19 cellular contexts compared by ENCODE assay signal in genomic region chr6:166412911-166413384, GRCh38. TPM values are rescaled to one million over a fixed set of nuclear protein-coding genes. Genes with fewer than 3 reads are reported as not detected.
A peak's percentile ranks its signal among the peaks of the same experiment; 100 is the strongest.
DNase-seq lines count a peak whose midpoint lies in the region; ATAC-seq, FAIRE-seq and TF ChIP-seq lines count a peak whose summit lies in the region.
"Had no signal": no experiment of that assay in that cellular context is flagged by ENCODE, and none has a peak within 500 bp of the region (broad histone marks: within the 10 kb centered on the region; RNA-seq: fewer than 3 reads in every experiment).

No MANE protein-coding gene starts in this region.

- in situ Hi-C loops in K562 (cut with MboI) = no loop called here

- no peak for DNase-seq in activated naive CD8-positive, alpha-beta T cell treated with anti-CD3 and anti-CD28 coated beads for 36 hours
- DNase-seq in CD8-positive, alpha-beta T cell = no peak
- peak in 1 of 4 experiments; percentile 30 for DNase-seq in K562 (ENCODE audit: extremely low read depth in 1 of 4, low spot score in 3 of 4)
- peak; percentile 20 for DNase-seq in small intestine
- no peak for DNase-seq in retina
- no peak for DNase-seq in foreskin fibroblast
- DNase-seq: AML-193, DMS79, H7, HFFc6, NCI-H1417 treated with DMSO at 0.1 percent for 48 hours, NCI-H187 treated with DMSO at 0.1 percent for 48 hours, NCI-H2227 treated with DMSO at 0.1 percent for 48 hours, NCI-H510A treated with DMSO at 0.1 percent for 48 hours, NCI-H774, SHP77 treated with DMSO at 0.1 percent for 48 hours, SK-N-SH had no signal

- WGBS in K562 (ENCODE audit: insufficient coverage, low coverage, missing lambda C conversion rate) = 4% methylated on average over 13 of the region's 13 CpGs
- 71 to 81% (median 75%) methylated on average over 13 of the region's 13 CpGs for WGBS in small intestine, 3 donors

- H3K4me3 Mint-ChIP-seq in activated naive CD8-positive, alpha-beta T cell = no peak overlapping the region
- no peak overlapping the region for H3K4me3 Mint-ChIP-seq in activated naive CD8-positive, alpha-beta T cell treated with anti-CD3 and anti-CD28 coated beads for 36 hours
- peak overlapping the region; percentile 47 for H3K4me3 Mint-ChIP-seq in CD8-positive, alpha-beta T cell
- H3K4me3 Mint-ChIP-seq: HFFc6 had no signal

- TF ChIP-seq RAD21 in K562 (CRISPR knock-in tag; conservative IDR thresholded peaks at IDR 0.05 in 1 of 2, IDR thresholded peaks at IDR 0.05 in 1 of 2) = no peak

- FAIRE-seq in K562 (lab: Jason Lieb, UNC) (no peak), small intestine (lab: Jason Lieb, UNC) (no peak)
- FAIRE-seq: D721Med had no signal

- H3K27ac Mint-ChIP-seq in activated naive CD8-positive, alpha-beta T cell = peak overlapping the region; percentile 34
- H3K27ac Mint-ChIP-seq in activated naive CD8-positive, alpha-beta T cell treated with anti-CD3 and anti-CD28 coated beads for 36 hours = no peak overlapping the region
- H3K27ac Mint-ChIP-seq in CD8-positive, alpha-beta T cell = peak overlapping the region; percentile 87
- H3K27ac Mint-ChIP-seq: HFFc6 had no signal

- TF ChIP-seq EP300 in K562 (IDR thresholded peaks at IDR 0.05; ENCODE audit: low read length) = no peak

- H3K79me2 ChIP-seq in K562 (ENCODE audit: control insufficient read depth, insufficient read depth, low read length) = no peaks in the 10 kb centered on the region

- no peak overlapping the region for H3K27ac ChIP-seq in CD8-positive, alpha-beta T cell (ENCODE audit: low read depth, low read length)
- H3K27ac ChIP-seq in K562 (ENCODE audit: extremely low read depth, low read depth, low read length) (no peak overlapping the region), small intestine (ENCODE audit: low read depth in 1 of 2, low read length in 1 of 2) (no peak overlapping the region)

- no peaks in the 10 kb centered on the region for H3K36me3 ChIP-seq in CD8-positive, alpha-beta T cell (ENCODE audit: insufficient read depth, low read length)
- H3K36me3 ChIP-seq in K562 (ENCODE audit: control insufficient read depth, insufficient read depth, low read length) (no peaks in the 10 kb centered on the region), small intestine (ENCODE audit: control insufficient read depth in 2 of 2, insufficient read depth in 2 of 2, low read length in 2 of 2) (no peaks in the 10 kb centered on the region)

- intact Hi-C loops in CD8-positive, alpha-beta T cell (cut with DNase I, micrococcal nuclease) = loop anchor here in 1 of 2 experiments (10.0 kb wide), 1 partner anchor 542 kb away; the partner anchor contains the start of gene RNASET2
- intact Hi-C loops in K562 (cut with micrococcal nuclease) = no loop called here

- H3K9me3 ChIP-seq in CD8-positive, alpha-beta T cell (ENCODE audit: low read length) = no peaks in the 10 kb centered on the region
- H3K9me3 ChIP-seq in K562 (replicated peaks; ENCODE audit: control insufficient read depth, insufficient read depth, low read depth, low read length) (no peaks in the 10 kb centered on the region), small intestine (ENCODE audit: control insufficient read depth, low read depth) (no peaks in the 10 kb centered on the region)
- H3K9me3 ChIP-seq: SK-N-SH had no signal

- no peak overlapping the region for H3K4me2 ChIP-seq in K562 (ENCODE audit: insufficient read depth, low read length)
- H3K4me2 ChIP-seq: SK-N-SH had no signal

- no TSS peak for BruUV-seq in K562 (replicated peaks; lab: Mats Ljungman, UMichigan)

- peaks cover 77% of the 10 kb centered on the region for H3K4me1 ChIP-seq in CD8-positive, alpha-beta T cell (ENCODE audit: insufficient read depth, low read length)
- H3K4me1 ChIP-seq in K562 (replicated peaks in 1 of 2; ENCODE audit: control insufficient read depth in 2 of 2, insufficient read depth in 2 of 2, low read length in 2 of 2) (peaks cover 0 to 11% of the 10 kb centered on the region in 2 experiments; a peak in 1 of 5 replicates), small intestine (ENCODE audit: control insufficient read depth in 2 of 2, insufficient read depth in 1 of 2, low read depth in 1 of 2, low read length in 1 of 2) (no peaks in the 10 kb centered on the region)

- H3K9ac ChIP-seq in K562 (ENCODE audit: insufficient read depth in 1 of 2, low read depth in 2 of 2, low read length in 2 of 2) = no peak overlapping the region
- H3K9ac ChIP-seq: SK-N-SH had no signal

- ATAC-seq in CD8-positive, alpha-beta T cell = no peak
- peak; percentile 83 for ATAC-seq in K562

- H3K9me3 Mint-ChIP-seq in activated naive CD8-positive, alpha-beta T cell (ENCODE audit: low read depth) = no peaks in the 10 kb centered on the region
- peaks cover 14% of the 10 kb centered on the region for H3K9me3 Mint-ChIP-seq in activated naive CD8-positive, alpha-beta T cell treated with anti-CD3 and anti-CD28 coated beads for 36 hours
- peaks cover 7% of the 10 kb centered on the region for H3K9me3 Mint-ChIP-seq in CD8-positive, alpha-beta T cell

- no peak for TF ChIP-seq CTCF in CD8-positive, alpha-beta T cell (IDR thresholded peaks at IDR 0.05)
- TF ChIP-seq CTCF in K562 (IDR thresholded peaks at IDR 0.05 in 2 of 3, conservative IDR thresholded peaks at IDR 0.05 in 1 of 3; ENCODE audit: insufficient read depth in 2 of 3, low read depth in 1 of 3, low read length in 3 of 3) = peak; percentile 30 to 38 (median 35); a peak in 3 of 6 replicates
- TF ChIP-seq CTCF in foreskin fibroblast (IDR thresholded peaks at IDR 0.05; ENCODE audit: low read depth, low read length) = no peak

- no peak overlapping the region for H3K4me3 ChIP-seq in CD8-positive, alpha-beta T cell (ENCODE audit: low read depth, low read length)
- H3K4me3 ChIP-seq in K562 (no peak overlapping the region), small intestine (ENCODE audit: low read depth in 1 of 2, low read length in 2 of 2) (no peak overlapping the region), foreskin fibroblast (ENCODE audit: low read depth in 1 of 2, low read length in 2 of 2) (no peak overlapping the region)

- POLR2A ChIA-PET in CD8-positive, alpha-beta T cell (lab: Charles Lee) = no interaction called here
- POLR2A ChIA-PET in K562 (lab: Yijun Ruan, JAX) = interaction anchor here (0.5 to 0.6 kb wide), 2 partner anchors 11 to 111 kb away, joined by 3 read pairs; no protein-coding TSS in a partner anchor

- TF ChIP-seq POLR2A in K562 (conservative IDR thresholded peaks at IDR 0.05) = no peak

- H3K4me1 Mint-ChIP-seq in activated naive CD8-positive, alpha-beta T cell (ENCODE audit: low read depth) = peaks cover 77% of the 10 kb centered on the region
- peaks cover 65% of the 10 kb centered on the region for H3K4me1 Mint-ChIP-seq in activated naive CD8-positive, alpha-beta T cell treated with anti-CD3 and anti-CD28 coated beads for 36 hours
- H3K4me1 Mint-ChIP-seq in CD8-positive, alpha-beta T cell (ENCODE audit: low read depth) = peaks cover 86% of the 10 kb centered on the region

- H2AFZ ChIP-seq in K562 (ENCODE audit: low read depth, low read length) = no peak overlapping the region

- H3K36me3 Mint-ChIP-seq in activated naive CD8-positive, alpha-beta T cell = peaks cover 18% of the 10 kb centered on the region
- peaks cover 23% of the 10 kb centered on the region for H3K36me3 Mint-ChIP-seq in activated naive CD8-positive, alpha-beta T cell treated with anti-CD3 and anti-CD28 coated beads for 36 hours
- peaks cover 10% of the 10 kb centered on the region for H3K36me3 Mint-ChIP-seq in CD8-positive, alpha-beta T cell

- H4K20me1 ChIP-seq in K562 (replicated peaks; ENCODE audit: control insufficient read depth, insufficient read depth, low read length) = peaks cover 5% of the 10 kb centered on the region; the same call in 1 of the 2 replicates

- no peaks in the 10 kb centered on the region for H3K27me3 Mint-ChIP-seq in activated naive CD8-positive, alpha-beta T cell
- H3K27me3 Mint-ChIP-seq in activated naive CD8-positive, alpha-beta T cell treated with anti-CD3 and anti-CD28 coated beads for 36 hours = no peaks in the 10 kb centered on the region
- H3K27me3 Mint-ChIP-seq in CD8-positive, alpha-beta T cell (ENCODE audit: low read depth) = no peaks in the 10 kb centered on the region

- no peaks in the 10 kb centered on the region for H3K27me3 ChIP-seq in CD8-positive, alpha-beta T cell (ENCODE audit: insufficient read depth, low read length)
- H3K27me3 ChIP-seq in K562 (ENCODE audit: control insufficient read depth in 2 of 2, insufficient read depth in 2 of 2, low read length in 2 of 2) (peaks cover 41 to 73% of the 10 kb centered on the region in 2 experiments), small intestine (ENCODE audit: control insufficient read depth in 2 of 2, insufficient read depth in 2 of 2, low read length in 2 of 2) (no peaks in the 10 kb centered on the region)

- no peaks in the 10 kb centered on the region for H3K9me1 ChIP-seq in K562 (ENCODE audit: control insufficient read depth, insufficient read depth, low read length)

- CTCF ChIA-PET in CD8-positive, alpha-beta T cell (lab: Charles Lee) = interaction anchor here (3.8 kb wide), 1 partner anchor 12 kb away, joined by 24 read pairs; no protein-coding TSS in a partner anchor
- CTCF ChIA-PET in K562 (lab: Yijun Ruan, JAX; ENCODE audit: low intra/inter-chr PET ratio) = no interaction called here

RNA-seq across cellular contexts. Expression of gene MPC1, which starts 30.2 kb away (rescaled TPM):
- total RNA-seq in activated naive CD8-positive, alpha-beta T cell treated with anti-CD3 and anti-CD28 coated beads for 36 hours = 10 to 100 TPM; 22.2 to 25.2 TPM
- total RNA-seq in CD8-positive, alpha-beta T cell = 10 to 100 TPM; 18.4 to 22.2 TPM
- total RNA-seq in K562 (2011; cell fraction: chromatin; rRNA removed; ENCODE audit: low replicate concordance) = 21.5 and 61.7 TPM in 2 replicates
- total RNA-seq in K562 (2011; cell fraction: nucleolus; rRNA removed) = 19.8 and 26.6 TPM in 2 replicates
- 29.1 and 45.8 TPM in 2 replicates for total RNA-seq in K562 (2011; cell fraction: nucleoplasm; rRNA removed)
- total RNA-seq in K562 (2014; rRNA removed) = 78.6 and 97.7 TPM in 2 replicates
- total RNA-seq in K562 (2014; rRNA removed; fragmentation: Illumina TruSeq; extraction: Trizol) = 132 and 145 TPM in 2 replicates
- total RNA-seq in K562 (2015; rRNA removed; fragmentation: Illumina TruSeq; extraction: Trizol) = 141 and 149 TPM in 2 replicates
- 103 and 110 TPM in 2 replicates for total RNA-seq in K562 (2021)
- 115 and 138 TPM in 2 replicates for polyA plus RNA-seq in K562 (2011; rRNA removed)
- polyA plus RNA-seq in K562 (2011; cell fraction: cytosol; rRNA removed) = 100 and 103 TPM in 2 replicates
- polyA plus RNA-seq in K562 (2011; cell fraction: nucleus; rRNA removed) = 48.3 and 68.3 TPM in 2 replicates
- 93.8 and 104 TPM in 2 replicates for polyA plus RNA-seq in K562 (2012)
- polyA plus RNA-seq in K562 (2014; fragmentation: Illumina TruSeq; extraction: Trizol) = 148 and 185 TPM in 2 replicates
- 100 to 1,000 TPM; 138 to 144 TPM for polyA plus RNA-seq in K562 (2014; fragmentation: Nextera tagmentation; extraction: Ambion mirVana)
- 113 and 114 TPM in 2 replicates for polyA plus RNA-seq in K562 (2014; rRNA removed)
- 54.6 and 59.0 TPM in 2 replicates for polyA minus RNA-seq in K562 (2011; rRNA and poly(A)+ RNA removed)
- polyA minus RNA-seq in K562 (2011; cell fraction: cytosol; rRNA and poly(A)+ RNA removed) = 18.7 and 38.7 TPM in 2 replicates
- 5.8 and 14.9 TPM in 2 replicates for polyA minus RNA-seq in K562 (2011; cell fraction: nucleus; rRNA and poly(A)+ RNA removed)
- 100 to 1,000 TPM in 2 of 3 donors, 10 to 100 TPM in 1; 99.5 to 213 (median 130) TPM for polyA plus RNA-seq in small intestine

Comparison
In these comparisons a context has a peak if more than half of its experiments do, and no peak if none do; other contexts are left out.
1. CTCF ChIP-seq: peak in K562 (3 of 3); none in CD8-positive, alpha-beta T cell (single experiment) and foreskin fibroblast (single experiment).